Comparison of ENCODE assay signal across 25 cellular contexts in the genomic region with DNA sequence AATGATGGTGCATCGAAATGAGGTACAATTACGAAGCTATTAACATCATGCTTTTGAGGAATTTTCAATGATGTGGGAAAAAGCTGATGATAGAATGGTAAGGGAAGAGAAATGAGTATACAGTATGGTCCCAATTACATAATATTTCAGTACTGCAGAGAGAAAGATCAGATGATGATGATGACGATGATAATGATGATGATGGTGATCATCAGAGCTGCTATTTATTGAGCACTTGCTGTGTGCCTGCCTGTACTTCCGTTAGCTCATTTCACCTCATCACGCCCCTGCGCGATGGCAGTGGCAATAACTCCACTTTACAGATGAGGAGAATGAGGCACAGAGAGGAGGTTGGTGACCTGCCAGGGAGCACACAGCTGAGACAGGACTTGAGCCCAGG.
DNase-seq lines count a peak whose midpoint lies in the region; ATAC-seq, FAIRE-seq and TF ChIP-seq lines count a peak whose summit lies in the region.
"Had no signal": no experiment of that assay in that cellular context is flagged by ENCODE, and none has a peak within 500 bp of the region (broad histone marks: within the 10 kb centered on the region; RNA-seq: fewer than 3 reads in every experiment).

No MANE protein-coding gene starts in this region.

- H4K20me1 ChIP-seq in K562 (replicated peaks; ENCODE audit: control insufficient read depth, insufficient read depth, low read length), result peaks cover 7% of the 10 kb centered on the region; the same call in 1 of the 2 replicates
- H4K20me1 ChIP-seq: BLaER1 had no signal

- no peak overlapping the region for H3K4ac ChIP-seq in neuronal stem cell (ENCODE audit: low read length)

- no peaks in the 10 kb centered on the region for H3K79me2 ChIP-seq in K562 (ENCODE audit: control insufficient read depth, insufficient read depth, low read length)

- H3K79me1 ChIP-seq in neuronal stem cell (ENCODE audit: low read depth, low read length), result no peaks in the 10 kb centered on the region

- WGBS in K562 (ENCODE audit: insufficient coverage, low coverage, missing lambda C conversion rate), result 16% methylated on average over 7 of the region's 7 CpGs
- WGBS in neuronal stem cell (ENCODE audit: extremely low coverage in 2 of 2, insufficient read length in 2 of 2, insufficient replicate concordance in 1 of 2), 2 donors, result no CpG with 5 or more reads among the region's 7 CpGs

- H2BK120ac ChIP-seq in neuronal stem cell (ENCODE audit: low read depth, low read length), result no peak overlapping the region

- no peak overlapping the region for H3K14ac ChIP-seq in neuronal stem cell (ENCODE audit: low read length)

- H3K4me1 ChIP-seq in HEK293 (ENCODE audit: control insufficient read depth, insufficient read depth, low read length), result no peaks in the 10 kb centered on the region
- no peaks in the 10 kb centered on the region for H3K4me1 ChIP-seq in K562 (replicated peaks in 1 of 2; ENCODE audit: control insufficient read depth in 2 of 2, insufficient read depth in 2 of 2, low read length in 2 of 2)
- no peaks in the 10 kb centered on the region for H3K4me1 ChIP-seq in neuronal stem cell (ENCODE audit: control insufficient read depth in 2 of 2, insufficient read depth in 1 of 2, low read depth in 1 of 2, low read length in 2 of 2)
- H3K4me1 ChIP-seq: BE2C, BLaER1 had no signal

- no peak for ATAC-seq in K562
- ATAC-seq: GM12878 had no signal

- H2AFZ ChIP-seq in K562 (ENCODE audit: low read depth, low read length) (no peak overlapping the region), neuronal stem cell (ENCODE audit: low read length) (no peak overlapping the region)

- no peaks in the 10 kb centered on the region for H3K9me1 ChIP-seq in K562 (ENCODE audit: control insufficient read depth, insufficient read depth, low read length)

- H3K4me3 ChIP-seq in HEK293 (ENCODE audit: low read depth, low read length), result no peak overlapping the region
- no peak overlapping the region for H3K4me3 ChIP-seq in K562
- no peak overlapping the region for H3K4me3 ChIP-seq in neuronal stem cell (ENCODE audit: low read length in 2 of 2)
- H3K4me3 ChIP-seq: BLaER1, GM12878 had no signal

- intact Hi-C loops in K562 (cut with micrococcal nuclease), result loop anchor here (10.0 kb wide), 1 partner anchor 738 kb away; no protein-coding TSS in a partner anchor

- no peak for TF ChIP-seq RAD21 in K562 (CRISPR knock-in tag; conservative IDR thresholded peaks at IDR 0.05 in 1 of 2, IDR thresholded peaks at IDR 0.05 in 1 of 2)

- TF ChIP-seq CTCF in HEK293 (tag by site-specific recombination; IDR thresholded peaks at IDR 0.05) (no peak), K562 (IDR thresholded peaks at IDR 0.05 in 2 of 3, conservative IDR thresholded peaks at IDR 0.05 in 1 of 3; ENCODE audit: insufficient read depth in 2 of 3, low read depth in 1 of 3, low read length in 3 of 3) (no peak)

- H3K4me2 ChIP-seq in K562 (ENCODE audit: insufficient read depth, low read length), result no peak overlapping the region
- no peak overlapping the region for H3K4me2 ChIP-seq in neuronal stem cell (ENCODE audit: insufficient read depth, low read length, poor library complexity, severe bottlenecking)
- H3K4me2 ChIP-seq: BLaER1 had no signal

- H3K36me3 ChIP-seq in HEK293 (ENCODE audit: control insufficient read depth in 2 of 2, insufficient read depth in 1 of 2, low read length in 2 of 2) (no peaks in the 10 kb centered on the region), K562 (ENCODE audit: control insufficient read depth, insufficient read depth, low read length) (no peaks in the 10 kb centered on the region), neuronal stem cell (replicated peaks in 1 of 2; ENCODE audit: control insufficient read depth in 2 of 2, insufficient read depth in 2 of 2, low read length in 2 of 2) (no peaks in the 10 kb centered on the region)
- H3K36me3 ChIP-seq: BE2C, BLaER1 had no signal

- no peak overlapping the region for H4K91ac ChIP-seq in neuronal stem cell (ENCODE audit: low read depth, low read length, poor library complexity)

- H3K9ac ChIP-seq in K562 (ENCODE audit: insufficient read depth in 1 of 2, low read depth in 2 of 2, low read length in 2 of 2) (no peak overlapping the region), neuronal stem cell (ENCODE audit: low read depth, low read length, poor library complexity) (no peak overlapping the region)
- H3K9ac ChIP-seq: BLaER1 had no signal

- peak; percentile 55 for FAIRE-seq in K562 (lab: Jason Lieb, UNC)
- FAIRE-seq: A204.1, GM12878, GM12892, GM18507 had no signal

- no peak overlapping the region for H2BK12ac ChIP-seq in neuronal stem cell (ENCODE audit: low read length)

- TF ChIP-seq EP300 in K562 (IDR thresholded peaks at IDR 0.05; ENCODE audit: low read length), result no peak

- H2BK15ac ChIP-seq in neuronal stem cell (ENCODE audit: low read length), result no peak overlapping the region

- CTCF ChIA-PET in HEK293 (lab: Yijun Ruan, JAX) (interaction anchor here (0.6 to 1.4 kb wide), 2 partner anchors 9 to 724 kb away, joined by 6 to 7 read pairs; no protein-coding TSS in a partner anchor), K562 (lab: Yijun Ruan, JAX; ENCODE audit: low intra/inter-chr PET ratio) (no interaction called here)

- peak overlapping the region; percentile 18 for H3K23ac ChIP-seq in neuronal stem cell (ENCODE audit: low read depth, low read length, poor library complexity)

- no peak overlapping the region for H4K8ac ChIP-seq in neuronal stem cell (ENCODE audit: low read depth, low read length)

- no TSS peak for BruUV-seq in K562 (replicated peaks; lab: Mats Ljungman, UMichigan)

- H3K27me3 ChIP-seq in K562 (ENCODE audit: control insufficient read depth in 2 of 2, insufficient read depth in 2 of 2, low read length in 2 of 2) (peaks cover 0 to 26% of the 10 kb centered on the region in 2 experiments; a peak in 3 of 5 replicates), neuronal stem cell (ENCODE audit: control insufficient read depth in 3 of 3, insufficient read depth in 3 of 3, low read depth in 1 of 3, low read length in 3 of 3) (no peaks in the 10 kb centered on the region)
- H3K27me3 ChIP-seq: BE2C, BLaER1 had no signal

- H3K9me3 ChIP-seq in HEK293 (ENCODE audit: control insufficient read depth, insufficient read depth, low read depth, low read length) (no peaks in the 10 kb centered on the region), K562 (replicated peaks; ENCODE audit: control insufficient read depth, insufficient read depth, low read depth, low read length) (no peaks in the 10 kb centered on the region), neuronal stem cell (replicated peaks in 1 of 2; ENCODE audit: control insufficient read depth in 2 of 2, insufficient read depth in 1 of 2, low read depth in 1 of 2, low read length in 2 of 2) (no peaks in the 10 kb centered on the region)
- H3K9me3 ChIP-seq: BE2C, BLaER1 had no signal

- H2AK5ac ChIP-seq in neuronal stem cell (ENCODE audit: low read depth, low read length), result peak overlapping the region; percentile 82

- DNase-seq in K562 (ENCODE audit: extremely low read depth in 1 of 4, low spot score in 3 of 4), result no peak
- DNase-seq in neuronal stem cell (ENCODE audit: low spot score), result no peak
- no peak for DNase-seq in NCI-H82 treated with DMSO at 0.1 percent for 48 hours (lab: John Stamatoyannopoulos, UW; ENCODE audit: unreplicated experiment)
- DNase-seq in activated gamma-delta T cell treated with Interleukin-2 at 50 U/mL for 16 hours, result no peak
- DNase-seq: 8988T; ACHN; BE2C; C1 segment of cervical spinal cord; CD4-positive, alpha-beta memory T cell; CD4-positive, CD25-positive, alpha-beta regulatory T cell; CD8-positive, alpha-beta memory T cell; COR-L47; DMS 273 treated with DMSO at 0.1 percent for 48 hours; DMS153; DMS53; DMS79; DND-41; EL; GDM1 had no signal

- no peak for TF ChIP-seq POLR2A in K562 (conservative IDR thresholded peaks at IDR 0.05)

- POLR2A ChIA-PET in HEK293 (lab: Yijun Ruan, JAX), result no interaction called here
- POLR2A ChIA-PET in K562 (lab: Yijun Ruan, JAX), result no interaction called here

- no peak overlapping the region for H3K27ac ChIP-seq in HEK293 (ENCODE audit: extremely low read depth, low read depth, low read length)
- H3K27ac ChIP-seq in K562 (ENCODE audit: extremely low read depth, low read depth, low read length), result no peak overlapping the region
- H3K27ac ChIP-seq in neuronal stem cell (replicated peaks; ENCODE audit: low read length), result no peak overlapping the region
- H3K27ac ChIP-seq: BLaER1 had no signal

- in situ Hi-C loops in K562 (cut with MboI), result loop anchor here (10.0 kb wide), 1 partner anchor 868 kb away; a partner anchor contains a TSS

- H3K18ac ChIP-seq in neuronal stem cell (ENCODE audit: low read length), result no peak overlapping the region

- H2BK5ac ChIP-seq in neuronal stem cell (ENCODE audit: low read length), result no peak overlapping the region

TF ChIP-seq in HEK293, 187 proteins besides CTCF, POLR2A, EP300 and RAD21:
- TF ChIP-seq, protein P1, sequence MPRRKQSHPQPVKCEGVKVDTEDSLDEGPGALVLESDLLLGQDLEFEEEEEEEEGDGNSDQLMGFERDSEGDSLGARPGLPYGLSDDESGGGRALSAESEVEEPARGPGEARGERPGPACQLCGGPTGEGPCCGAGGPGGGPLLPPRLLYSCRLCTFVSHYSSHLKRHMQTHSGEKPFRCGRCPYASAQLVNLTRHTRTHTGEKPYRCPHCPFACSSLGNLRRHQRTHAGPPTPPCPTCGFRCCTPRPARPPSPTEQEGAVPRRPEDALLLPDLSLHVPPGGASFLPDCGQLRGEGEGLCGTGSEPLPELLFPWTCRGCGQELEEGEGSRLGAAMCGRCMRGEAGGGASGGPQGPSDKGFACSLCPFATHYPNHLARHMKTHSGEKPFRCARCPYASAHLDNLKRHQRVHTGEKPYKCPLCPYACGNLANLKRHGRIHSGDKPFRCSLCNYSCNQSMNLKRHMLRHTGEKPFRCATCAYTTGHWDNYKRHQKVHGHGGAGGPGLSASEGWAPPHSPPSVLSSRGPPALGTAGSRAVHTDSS (tag by site-specific recombination; IDR thresholded peaks at IDR 0.05), result peak; percentile 79
- TF ChIP-seq ZNF423 (tag by site-specific recombination; IDR thresholded peaks at IDR 0.05), result no peak
TF ChIP-seq in HEK293: peak in this region for 1.

TF ChIP-seq in K562, 482 proteins besides CTCF, POLR2A, EP300 and RAD21:
- TF ChIP-seq NUFIP1 (IDR thresholded peaks at IDR 0.05; ENCODE audit: partially characterized antibody), result no peak
- TF ChIP-seq, protein P2, sequence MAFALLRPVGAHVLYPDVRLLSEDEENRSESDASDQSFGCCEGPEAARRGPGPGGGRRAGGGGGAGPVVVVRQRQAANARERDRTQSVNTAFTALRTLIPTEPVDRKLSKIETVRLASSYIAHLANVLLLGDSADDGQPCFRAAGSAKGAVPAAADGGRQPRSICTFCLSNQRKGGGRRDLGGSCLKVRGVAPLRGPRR (CRISPR knock-in tag; IDR thresholded peaks at IDR 0.05), result no peak
- TF ChIP-seq, protein P3, sequence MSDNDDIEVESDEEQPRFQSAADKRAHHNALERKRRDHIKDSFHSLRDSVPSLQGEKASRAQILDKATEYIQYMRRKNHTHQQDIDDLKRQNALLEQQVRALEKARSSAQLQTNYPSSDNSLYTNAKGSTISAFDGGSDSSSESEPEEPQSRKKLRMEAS (CRISPR knock-in tag; IDR thresholded peaks at IDR 0.05), result no peak
- no peak for TF ChIP-seq ZNF24 (IDR thresholded peaks at IDR 0.05)
- no peak for TF ChIP-seq SMAD2 (IDR thresholded peaks at IDR 0.05; ENCODE audit: low read depth, low read length)
- no peak for TF ChIP-seq FOXA1 (IDR thresholded peaks at IDR 0.05; ENCODE audit: borderline replicate concordance)
